In the genomic region with DNA sequence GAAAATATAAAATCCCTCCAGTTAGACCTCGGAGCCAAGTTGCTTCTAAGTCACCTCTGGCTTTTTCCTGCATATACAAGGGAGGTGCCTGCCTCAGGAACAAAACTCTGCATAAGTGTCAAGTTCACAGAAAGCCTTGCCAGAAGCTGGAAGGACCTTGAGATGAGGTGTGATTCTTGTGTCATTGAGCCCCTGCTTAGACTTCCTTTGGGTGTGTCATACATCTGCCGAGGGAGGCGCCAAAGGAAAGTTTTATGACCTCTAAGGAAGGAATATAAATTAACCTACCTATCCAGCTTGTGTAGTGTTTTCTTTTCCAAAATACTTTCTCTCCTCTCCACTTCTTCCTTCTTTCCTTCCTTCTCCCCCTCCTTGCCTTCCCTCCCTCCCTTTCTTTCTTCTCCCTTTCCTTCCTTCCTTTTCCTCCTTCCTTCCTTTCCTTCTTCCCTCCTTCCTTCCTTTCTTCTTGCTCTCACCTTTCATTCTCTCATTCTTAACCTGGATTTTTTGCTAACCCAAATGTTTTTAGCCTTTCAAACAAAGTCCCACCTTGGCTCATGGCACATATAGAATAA, we compare ENCODE assay signal across 24 cellular contexts.
A peak's percentile ranks its signal among the peaks of the same experiment; 100 is the strongest.
DNase-seq lines count a peak whose midpoint lies in the region; ATAC-seq, FAIRE-seq and TF ChIP-seq lines count a peak whose summit lies in the region.
"Had no signal": no experiment of that assay in that cellular context is flagged by ENCODE, and none has a peak within 500 bp of the region (broad histone marks: within the 10 kb centered on the region; RNA-seq: fewer than 3 reads in every experiment).

No MANE protein-coding gene starts in this region.

- TF ChIP-seq EP300 in K562 (IDR thresholded peaks at IDR 0.05; ENCODE audit: low read length), result no peak

- H3K4me1 ChIP-seq in HEK293 (ENCODE audit: control insufficient read depth, insufficient read depth, low read length) (peaks cover 11% of the 10 kb centered on the region), K562 (replicated peaks in 1 of 2; ENCODE audit: control insufficient read depth in 2 of 2, insufficient read depth in 2 of 2, low read length in 2 of 2) (no peaks in the 10 kb centered on the region), small intestine (ENCODE audit: control insufficient read depth in 2 of 2, insufficient read depth in 1 of 2, low read depth in 1 of 2, low read length in 1 of 2) (no peaks in the 10 kb centered on the region)

- no peaks in the 10 kb centered on the region for H3K79me2 ChIP-seq in K562 (ENCODE audit: control insufficient read depth, insufficient read depth, low read length)

- TF ChIP-seq CTCF in C4-2B (conservative IDR thresholded peaks at IDR 0.05) (0 out of 2 replicates have a peak, but pooled peaks have one; percentile 4), HEK293 (tag by site-specific recombination; IDR thresholded peaks at IDR 0.05) (no peak), K562 (IDR thresholded peaks at IDR 0.05 in 2 of 3, conservative IDR thresholded peaks at IDR 0.05 in 1 of 3; ENCODE audit: insufficient read depth in 2 of 3, low read depth in 1 of 3, low read length in 3 of 3) (no peak)
- no peak for TF ChIP-seq CTCF in CD4-positive, alpha-beta T cell (IDR thresholded peaks at IDR 0.05)

- no peaks in the 10 kb centered on the region for H3K4me1 Mint-ChIP-seq in CD4-positive, alpha-beta T cell (ENCODE audit: low read depth)
- H3K4me1 Mint-ChIP-seq: CD4-positive, alpha-beta memory T cell had no signal

- BruUV-seq in K562 (replicated peaks; lab: Mats Ljungman, UMichigan), result no TSS peak

- H3K27me3 Mint-ChIP-seq in CD4-positive, alpha-beta T cell, result peaks cover 45% of the 10 kb centered on the region

- POLR2A ChIA-PET in HEK293 (lab: Yijun Ruan, JAX), result no interaction called here
- POLR2A ChIA-PET in K562 (lab: Yijun Ruan, JAX), result no interaction called here
- POLR2A ChIA-PET in CD4-positive, alpha-beta T cell (lab: Charles Lee), result no interaction called here

- no peak overlapping the region for H3K4me3 ChIP-seq in HEK293 (ENCODE audit: low read depth, low read length)
- H3K4me3 ChIP-seq in K562, result no peak overlapping the region
- H3K4me3 ChIP-seq in small intestine (ENCODE audit: low read depth in 1 of 2, low read length in 2 of 2), result no peak overlapping the region
- H3K4me3 ChIP-seq: BLaER1 had no signal

- FAIRE-seq in K562 (lab: Jason Lieb, UNC), result no peak
- no peak for FAIRE-seq in small intestine (lab: Jason Lieb, UNC)
- FAIRE-seq: A204.1, G401.6 had no signal

- no peak overlapping the region for H3K27ac Mint-ChIP-seq in CD4-positive, alpha-beta T cell
- H3K27ac Mint-ChIP-seq: IgD-negative memory B cell had no signal

- 0% methylated on average over 3 of the region's 3 CpGs for WGBS in K562 (ENCODE audit: insufficient coverage, low coverage, missing lambda C conversion rate)
- 33 to 59% (median 38%) methylated on average over 3 of the region's 3 CpGs for WGBS in small intestine, 3 donors

- H3K9me1 ChIP-seq in K562 (ENCODE audit: control insufficient read depth, insufficient read depth, low read length), result no peaks in the 10 kb centered on the region

- no peaks in the 10 kb centered on the region for H4K20me1 ChIP-seq in K562 (replicated peaks; ENCODE audit: control insufficient read depth, insufficient read depth, low read length)
- H4K20me1 ChIP-seq: BLaER1 had no signal

- H3K9me3 Mint-ChIP-seq in CD4-positive, alpha-beta T cell, result no peaks in the 10 kb centered on the region

- H2AFZ ChIP-seq in K562 (ENCODE audit: low read depth, low read length), result no peak overlapping the region

- H3K4me2 ChIP-seq in K562 (ENCODE audit: insufficient read depth, low read length), result no peak overlapping the region
- H3K4me2 ChIP-seq: BLaER1 had no signal

- TF ChIP-seq POLR2A in K562 (conservative IDR thresholded peaks at IDR 0.05), result no peak

- H3K27me3 ChIP-seq in K562 (ENCODE audit: control insufficient read depth in 2 of 2, insufficient read depth in 2 of 2, low read length in 2 of 2) (no peaks in the 10 kb centered on the region), small intestine (ENCODE audit: control insufficient read depth in 2 of 2, insufficient read depth in 2 of 2, low read length in 2 of 2) (no peaks in the 10 kb centered on the region)
- H3K27me3 ChIP-seq in CD4-positive, alpha-beta T cell (ENCODE audit: control insufficient read depth, insufficient read depth, low read length), result peaks cover 11% of the 10 kb centered on the region
- H3K27me3 ChIP-seq: BLaER1 had no signal

- CTCF ChIA-PET in HEK293 (lab: Yijun Ruan, JAX) (interaction anchor here (0.6 to 1.4 kb wide), 5 partner anchors 9 to 577 kb away, joined by 3 to 4 read pairs (median 3); no protein-coding TSS in a partner anchor), K562 (lab: Yijun Ruan, JAX; ENCODE audit: low intra/inter-chr PET ratio) (interaction anchor here (0.6 kb wide), 1 partner anchor 494 kb away, joined by 3 read pairs; no protein-coding TSS in a partner anchor)
- CTCF ChIA-PET in CD4-positive, alpha-beta T cell (lab: Charles Lee), result no interaction called here

- no peak for TF ChIP-seq RAD21 in K562 (CRISPR knock-in tag; conservative IDR thresholded peaks at IDR 0.05 in 1 of 2, IDR thresholded peaks at IDR 0.05 in 1 of 2)

- no peak overlapping the region for H3K4me3 Mint-ChIP-seq in CD4-positive, alpha-beta T cell
- H3K4me3 Mint-ChIP-seq: CD4-positive, alpha-beta memory T cell had no signal

- H3K9ac ChIP-seq in K562 (ENCODE audit: insufficient read depth in 1 of 2, low read depth in 2 of 2, low read length in 2 of 2), result no peak overlapping the region
- H3K9ac ChIP-seq: BLaER1 had no signal

- no peaks in the 10 kb centered on the region for H3K36me3 Mint-ChIP-seq in CD4-positive, alpha-beta T cell (ENCODE audit: low read depth)
- H3K36me3 Mint-ChIP-seq: CD4-positive, alpha-beta memory T cell had no signal

- H3K27ac ChIP-seq in C4-2B, result no peak overlapping the region
- H3K27ac ChIP-seq in HEK293 (ENCODE audit: extremely low read depth, low read depth, low read length), result no peak overlapping the region
- H3K27ac ChIP-seq in K562 (ENCODE audit: extremely low read depth, low read depth, low read length), result no peak overlapping the region
- no peak overlapping the region for H3K27ac ChIP-seq in small intestine (ENCODE audit: low read depth in 1 of 2, low read length in 1 of 2)
- no peak overlapping the region for H3K27ac ChIP-seq in CD4-positive, alpha-beta T cell (ENCODE audit: low read depth, low read length)
- H3K27ac ChIP-seq: BLaER1, RWPE1 had no signal

- H3K36me3 ChIP-seq in HEK293 (ENCODE audit: control insufficient read depth in 2 of 2, insufficient read depth in 1 of 2, low read length in 2 of 2) (no peaks in the 10 kb centered on the region), K562 (ENCODE audit: control insufficient read depth, insufficient read depth, low read length) (no peaks in the 10 kb centered on the region), small intestine (ENCODE audit: control insufficient read depth in 2 of 2, insufficient read depth in 2 of 2, low read length in 2 of 2) (no peaks in the 10 kb centered on the region)
- H3K36me3 ChIP-seq: BLaER1 had no signal

- no peak for DNase-seq in K562 (ENCODE audit: extremely low read depth in 1 of 4, low spot score in 3 of 4)
- peak; percentile 10 for DNase-seq in small intestine
- no peak for DNase-seq in CD4-positive, alpha-beta T cell
- no peak for DNase-seq in islet precursor cell
- no peak for DNase-seq in NCI-H526 treated with DMSO at 0.1 percent for 48 hours (lab: John Stamatoyannopoulos, UW)
- DNase-seq: CD4-positive, alpha-beta memory T cell; COR-L47; GOT3; HCEC 1CT; NCI-H1092 treated with DMSO at 0.1 percent for 48 hours; NCI-H1436 treated with DMSO at 0.1 percent for 48 hours; NCI-H1930; NCI-H446 treated with DMSO at 0.1 percent for 48 hours; NCI-H748 treated with DMSO at 0.1 percent for 48 hours; NK-92 treated with Interleukin-12 subunit alpha and Interleukin-12 subunit beta, amount 100 ng/mL, for 24 hours; SHP77 treated with DMSO at 0.1 percent for 48 hours; T-helper 1 cell had no signal

- H3K9me3 ChIP-seq in HEK293 (ENCODE audit: control insufficient read depth, insufficient read depth, low read depth, low read length), result no peaks in the 10 kb centered on the region
- H3K9me3 ChIP-seq in K562 (replicated peaks; ENCODE audit: control insufficient read depth, insufficient read depth, low read depth, low read length), result no peaks in the 10 kb centered on the region
- no peaks in the 10 kb centered on the region for H3K9me3 ChIP-seq in small intestine (ENCODE audit: control insufficient read depth, low read depth)
- no peaks in the 10 kb centered on the region for H3K9me3 ChIP-seq in CD4-positive, alpha-beta T cell (ENCODE audit: control insufficient read depth, low read length)
- H3K9me3 ChIP-seq: BLaER1 had no signal

- in situ Hi-C loops in K562 (cut with MboI), result no loop called here

- intact Hi-C loops in K562 (cut with micrococcal nuclease), result no loop called here
- intact Hi-C loops in CD4-positive, alpha-beta T cell (cut with DNase I, micrococcal nuclease), result no loop called here

- no peak for ATAC-seq in K562
- no peak for ATAC-seq in CD4-positive, alpha-beta T cell (ENCODE audit: poor library complexity)

TF ChIP-seq in HEK293, 187 proteins besides CTCF, POLR2A, EP300 and RAD21 (continues in another document):
- TF ChIP-seq ZNF175 (tag by site-specific recombination; IDR thresholded peaks at IDR 0.05) (no peak), ZNF624 (tag by site-specific recombination; IDR thresholded peaks at IDR 0.05) (no peak), ZBTB20 (tag by site-specific recombination; IDR thresholded peaks at IDR 0.05) (no peak), ZNF544 (tag by site-specific recombination; IDR thresholded peaks at IDR 0.05) (no peak), ZNF366 (tag by site-specific recombination; conservative IDR thresholded peaks at IDR 0.05) (peak; percentile 88), ZNF121 (tag by site-specific recombination; IDR thresholded peaks at IDR 0.05) (no peak), GLI2 (tag by site-specific recombination; IDR thresholded peaks at IDR 0.05; ENCODE audit: borderline replicate concordance, low read depth) (no peak), ZNF350 (tag by site-specific recombination; IDR thresholded peaks at IDR 0.05) (no peak), PRDM1 (tag by site-specific recombination; IDR thresholded peaks at IDR 0.05) (peak; percentile 86)

TF ChIP-seq in K562, 482 proteins besides CTCF, POLR2A, EP300 and RAD21 (continues in another document):
- TF ChIP-seq SUPT5H (IDR thresholded peaks at IDR 0.05) (no peak), ZNF197 (CRISPR knock-in tag; IDR thresholded peaks at IDR 0.05; ENCODE audit: low read depth) (no peak), SMC3 (conservative IDR thresholded peaks at IDR 0.05; ENCODE audit: insufficient read depth, low read depth, low read length) (no peak)
